1 cellular context compared by ENCODE assay signal in genomic region chr17:80069886-80070177, GRCh38.
TF ChIP-seq lines count a peak whose summit lies in the region.

No MANE protein-coding gene starts in this region.

TF ChIP-seq in H1, 55 proteins besides CTCF, POLR2A, EP300 and RAD21:
- no peak for TF ChIP-seq CHD1 (IDR thresholded peaks at IDR 0.05; ENCODE audit: low read depth, low read length)
